1 cellular context compared by ENCODE assay signal in genomic region chrX:1589356-1590130, GRCh38.
TF ChIP-seq lines count a peak whose summit lies in the region.

No MANE protein-coding gene starts in this region.

TF ChIP-seq in WTC11, 78 proteins besides CTCF, POLR2A, EP300 and RAD21 (continued from another document):
- no peak for TF ChIP-seq STAT6 (CRISPR knock-in tag; conservative IDR thresholded peaks at IDR 0.05; ENCODE audit: low read depth)
- TF ChIP-seq TCF7 (CRISPR knock-in tag; IDR thresholded peaks at IDR 0.05; ENCODE audit: low read depth), result no peak
- no peak for TF ChIP-seq RELA (CRISPR knock-in tag; IDR thresholded peaks at IDR 0.05; ENCODE audit: borderline replicate concordance)
- no peak for TF ChIP-seq ZNF423 (CRISPR knock-in tag; IDR thresholded peaks at IDR 0.05)
- TF ChIP-seq IRF2 (CRISPR knock-in tag; IDR thresholded peaks at IDR 0.05; ENCODE audit: borderline replicate concordance, low read depth), result no peak
- TF ChIP-seq, protein P1, sequence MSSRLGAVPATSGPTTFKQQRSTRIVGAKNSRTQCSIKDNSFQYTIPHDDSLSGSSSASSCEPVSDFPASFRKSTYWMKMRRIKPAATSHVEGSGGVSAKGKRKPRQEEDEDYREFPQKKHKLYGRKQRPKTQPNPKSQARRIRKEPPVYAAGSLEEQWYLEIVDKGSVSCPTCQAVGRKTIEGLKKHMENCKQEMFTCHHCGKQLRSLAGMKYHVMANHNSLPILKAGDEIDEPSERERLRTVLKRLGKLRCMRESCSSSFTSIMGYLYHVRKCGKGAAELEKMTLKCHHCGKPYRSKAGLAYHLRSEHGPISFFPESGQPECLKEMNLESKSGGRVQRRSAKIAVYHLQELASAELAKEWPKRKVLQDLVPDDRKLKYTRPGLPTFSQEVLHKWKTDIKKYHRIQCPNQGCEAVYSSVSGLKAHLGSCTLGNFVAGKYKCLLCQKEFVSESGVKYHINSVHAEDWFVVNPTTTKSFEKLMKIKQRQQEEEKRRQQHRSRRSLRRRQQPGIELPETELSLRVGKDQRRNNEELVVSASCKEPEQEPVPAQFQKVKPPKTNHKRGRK (CRISPR knock-in tag; IDR thresholded peaks at IDR 0.05; ENCODE audit: borderline replicate concordance), result no peak
- no peak for TF ChIP-seq MYBL2 (CRISPR knock-in tag; IDR thresholded peaks at IDR 0.05)
